8 cellular contexts compared by ENCODE assay signal in the genomic region with DNA sequence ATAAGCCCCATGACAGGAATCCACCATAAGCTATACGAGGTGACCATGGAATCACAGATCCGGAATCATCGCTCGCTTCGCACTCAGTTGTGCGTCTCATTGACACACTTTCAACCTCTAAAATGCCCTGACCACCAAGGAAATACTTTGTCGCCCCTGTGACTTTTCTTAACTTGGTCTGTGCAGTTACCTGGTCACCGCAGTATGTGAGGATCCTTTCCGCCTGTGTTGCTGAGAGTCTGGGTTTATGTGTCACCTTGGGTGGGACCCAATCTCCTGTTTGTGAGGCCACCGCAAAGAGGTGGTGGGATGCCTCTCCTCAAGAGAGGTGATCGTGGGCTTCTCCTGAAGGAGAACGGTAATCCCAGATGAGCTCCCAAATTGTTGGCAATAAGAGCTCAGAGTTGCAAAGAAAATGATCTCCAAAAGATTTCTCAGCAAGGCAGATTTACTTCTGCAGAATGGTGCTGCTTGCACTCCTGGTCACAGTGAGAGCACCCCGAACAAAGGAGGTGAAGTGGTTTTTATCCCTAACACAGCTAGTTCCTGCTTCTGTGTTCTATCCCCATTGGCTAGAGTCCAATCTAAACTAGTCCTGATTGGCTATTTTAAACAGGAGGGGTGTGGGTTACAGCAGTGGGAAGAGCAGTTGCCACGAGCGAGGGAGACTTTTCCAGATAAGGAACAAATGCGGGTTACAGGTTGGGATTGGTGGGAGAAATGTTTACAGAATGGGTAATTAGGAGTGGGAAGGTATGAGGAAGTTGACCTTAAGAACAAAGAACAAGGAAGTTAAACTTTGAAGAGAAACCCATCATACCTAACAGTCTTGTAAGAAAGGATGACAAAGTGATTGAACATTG. TPM values are rescaled to one million over a fixed set of nuclear protein-coding genes. Genes with fewer than 3 reads are reported as not detected.
A peak's percentile ranks its signal among the peaks of the same experiment; 100 is the strongest.
DNase-seq lines count a peak whose midpoint lies in the region; ATAC-seq, FAIRE-seq and TF ChIP-seq lines count a peak whose summit lies in the region.

No MANE protein-coding gene starts in this region.

- peak overlapping the region; percentile 81 for H3K27ac Mint-ChIP-seq in activated CD4-positive, alpha-beta T cell treated with anti-CD3 and anti-CD28 coated beads, Interleukin-2, amount 10 ng/mL, durations not matched to agents 24 days and 14 days

- H3K4me1 ChIP-seq in duodenal mucosa (ENCODE audit: control insufficient read depth in 1 of 2, insufficient read depth in 2 of 2, low read length in 2 of 2) (peaks cover 5 to 21% of the 10 kb centered on the region in 2 donors), small intestine (ENCODE audit: control insufficient read depth in 2 of 2, insufficient read depth in 1 of 2, low read depth in 1 of 2, low read length in 1 of 2) (peaks cover 0 to 6% of the 10 kb centered on the region in 2 donors)

- no peak for TF ChIP-seq POLR2A in H54 (IDR thresholded peaks at IDR 0.05; ENCODE audit: low read depth, low read length)

- ATAC-seq in HG03469 (IDR thresholded peaks at IDR 0.05; ENCODE audit: unreplicated experiment) = no peak

- H3K27me3 ChIP-seq in duodenal mucosa (ENCODE audit: control insufficient read depth in 1 of 2, insufficient read depth in 2 of 2, low read length in 2 of 2) (no peaks in the 10 kb centered on the region), small intestine (ENCODE audit: control insufficient read depth in 2 of 2, insufficient read depth in 2 of 2, low read length in 2 of 2) (no peaks in the 10 kb centered on the region)

- peak overlapping the region; percentile 70 for H3K4me3 Mint-ChIP-seq in activated CD4-positive, alpha-beta T cell treated with anti-CD3 and anti-CD28 coated beads, Interleukin-2, amount 10 ng/mL, durations not matched to agents 24 days and 14 days

- H3K36me3 ChIP-seq in duodenal mucosa (ENCODE audit: control insufficient read depth in 1 of 2, insufficient read depth in 2 of 2, low read length in 2 of 2) (peaks cover 74 to 98% of the 10 kb centered on the region in 2 donors), small intestine (ENCODE audit: control insufficient read depth in 2 of 2, insufficient read depth in 2 of 2, low read length in 2 of 2) (peaks cover 44 to 62% of the 10 kb centered on the region in 2 donors)

- H3K27me3 Mint-ChIP-seq in activated CD4-positive, alpha-beta T cell treated with anti-CD3 and anti-CD28 coated beads, Interleukin-2, amount 10 ng/mL, durations not matched to agents 24 days and 14 days = no peaks in the 10 kb centered on the region

- FAIRE-seq in small intestine (lab: Jason Lieb, UNC) (no peak), HTR-8/SVneo (lab: Jason Lieb, UNC) (no peak), H54 (lab: Jason Lieb, UNC) (no peak)

- WGBS in small intestine, 3 donors = 79 to 88% (median 84%) methylated on average over 16 of the region's 16 CpGs

- H3K27ac ChIP-seq in duodenal mucosa (ENCODE audit: low read depth, low read length) (no peak overlapping the region), small intestine (ENCODE audit: low read depth in 1 of 2, low read length in 1 of 2) (peak overlapping the region in 1 of 2 donors; percentile 35)

- H3K4me3 ChIP-seq in duodenal mucosa (ENCODE audit: low read depth in 1 of 2, low read length in 2 of 2) = peak overlapping the region; percentile 28 to 42
- H3K4me3 ChIP-seq in small intestine (ENCODE audit: low read depth in 1 of 2, low read length in 2 of 2) = no peak overlapping the region

- no peak for DNase-seq in activated CD4-positive, alpha-beta T cell treated with anti-CD3 and anti-CD28 coated beads, Interleukin-2, amount 10 ng/mL, durations not matched to agents 24 days and 14 days
- no peak for DNase-seq in activated CD4-positive, alpha-beta T cell treated with anti-CD3 and anti-CD28 coated beads, Interleukin-2, amount 50 U/mL, for 4 hours
- DNase-seq in OCI-M1 (lab: John Stamatoyannopoulos, UW) (peak; percentile 69), small intestine (peak; percentile 72), HTR-8/SVneo (ENCODE audit: insufficient read length, low spot score) (no peak), H54 (ENCODE audit: insufficient read length, low spot score) (no peak)

- H3K4me1 Mint-ChIP-seq in activated CD4-positive, alpha-beta T cell treated with anti-CD3 and anti-CD28 coated beads, Interleukin-2, amount 10 ng/mL, durations not matched to agents 24 days and 14 days = peaks cover 63% of the 10 kb centered on the region

- no peak overlapping the region for H3K9ac ChIP-seq in duodenal mucosa (ENCODE audit: low read depth in 1 of 2, low read length in 2 of 2)

- peaks cover 98% of the 10 kb centered on the region for H3K36me3 Mint-ChIP-seq in activated CD4-positive, alpha-beta T cell treated with anti-CD3 and anti-CD28 coated beads, Interleukin-2, amount 10 ng/mL, durations not matched to agents 24 days and 14 days (ENCODE audit: low read depth)

- intact Hi-C loops in activated CD4-positive, alpha-beta T cell treated with anti-CD3 and anti-CD28 coated beads, Interleukin-2, amount 10 ng/mL, durations not matched to agents 24 days and 14 days (cut with micrococcal nuclease) = no loop called here

- H3K9me3 ChIP-seq in duodenal mucosa (ENCODE audit: control insufficient read depth in 1 of 2, low read length in 2 of 2) = peaks cover 33 to 50% of the 10 kb centered on the region in 2 donors
- H3K9me3 ChIP-seq in small intestine (ENCODE audit: control insufficient read depth, low read depth) = no peaks in the 10 kb centered on the region

- H3K9me3 Mint-ChIP-seq in activated CD4-positive, alpha-beta T cell treated with anti-CD3 and anti-CD28 coated beads, Interleukin-2, amount 10 ng/mL, durations not matched to agents 24 days and 14 days = peaks cover 45% of the 10 kb centered on the region

RNA-seq across cellular contexts. Expression of a gene that starts 9.1 kb away (rescaled TPM):
- 61.2 and 61.5 TPM in 2 replicates for total RNA-seq in activated CD4-positive, alpha-beta T cell treated with anti-CD3 and anti-CD28 coated beads, Interleukin-2, amount 10 ng/mL, durations not matched to agents 24 days and 14 days
- polyA plus RNA-seq in small intestine = 10 to 100 TPM in 2 of 3 donors, 1 to 10 TPM in 1; 9.9 to 13.4 (median 11.9) TPM

Comparison
In these comparisons a context has a peak if more than half of its experiments do, and no peak if none do; other contexts are left out.
1. DNase-seq: peak in OCI-M1 (single experiment) and small intestine (single experiment); none in activated CD4-positive, alpha-beta T cell treated with anti-CD3 and anti-CD28 coated beads, Interleukin-2, amount 10 ng/mL, durations not matched to agents 24 days and 14 days (single experiment), activated CD4-positive, alpha-beta T cell treated with anti-CD3 and anti-CD28 coated beads, Interleukin-2, amount 50 U/mL, for 4 hours (0 of 2), HTR-8/SVneo (single experiment) and H54 (single experiment).
2. H3K4me3 ChIP-seq: peak in duodenal mucosa (2 of 2); none in small intestine (0 of 2).